Comparison of ENCODE assay signal across 10 cellular contexts in genomic region chr3:11764931-11765363, GRCh38.
DNase-seq lines count a peak whose midpoint lies in the region; ATAC-seq and TF ChIP-seq lines count a peak whose summit lies in the region.
"Had no signal": no experiment of that assay in that cellular context is flagged by ENCODE, and none has a peak within 500 bp of the region (broad histone marks: within the 10 kb centered on the region; RNA-seq: fewer than 3 reads in every experiment).

No MANE protein-coding gene starts in this region.

- no peak overlapping the region for H3K27ac Mint-ChIP-seq in Caco-2 (ENCODE audit: unreplicated experiment)

- H3K9me3 Mint-ChIP-seq in Caco-2 (ENCODE audit: unreplicated experiment): no peaks in the 10 kb centered on the region

- H3K27ac ChIP-seq in RWPE2 (ENCODE audit: poor library complexity, severe bottlenecking) (peak overlapping the region; percentile 52), epithelial cell of prostate (peak overlapping the region; percentile 82), SJCRH30 (no peak overlapping the region)
- H3K27ac ChIP-seq: BLaER1 treated with 17β-estradiol and CSF1 and Interleukin-3, amounts not matched to agents 10 nM and 100 nM had no signal

- H3K4me1 Mint-ChIP-seq in Caco-2 (ENCODE audit: low read depth, unreplicated experiment): peaks cover 6% of the 10 kb centered on the region

- peaks cover 2% of the 10 kb centered on the region for H3K36me3 Mint-ChIP-seq in Caco-2 (ENCODE audit: insufficient read depth, unreplicated experiment)

- no peaks in the 10 kb centered on the region for H3K27me3 Mint-ChIP-seq in Caco-2 (ENCODE audit: insufficient read depth, unreplicated experiment)

- CTCF ChIA-PET in Caco-2 (lab: Charles Lee): no interaction called here

- H3K36me3 ChIP-seq in RWPE2 (ENCODE audit: low read depth): no peaks in the 10 kb centered on the region
- H3K36me3 ChIP-seq in Caco-2 (ENCODE audit: control insufficient read depth, insufficient read depth, low read length): no peaks in the 10 kb centered on the region
- no peaks in the 10 kb centered on the region for H3K36me3 ChIP-seq in SJCRH30
- H3K36me3 ChIP-seq: BLaER1 treated with 17β-estradiol and CSF1 and Interleukin-3, amounts not matched to agents 10 nM and 100 nM had no signal

- POLR2A ChIA-PET in Caco-2 (lab: Charles Lee): no interaction called here

- no peaks in the 10 kb centered on the region for H3K27me3 ChIP-seq in RWPE2 (ENCODE audit: insufficient read depth, poor library complexity, severe bottlenecking)
- H3K27me3 ChIP-seq in Caco-2 (replicated peaks; ENCODE audit: control insufficient read depth, insufficient read depth, low read length): no peaks in the 10 kb centered on the region
- H3K27me3 ChIP-seq in SJCRH30: 0 out of 2 replicates have a peak, but pooled peaks cover 4% of the 10 kb centered on the region
- H3K27me3 ChIP-seq: BLaER1 treated with 17β-estradiol and CSF1 and Interleukin-3, amounts not matched to agents 10 nM and 100 nM had no signal

- H3K4me3 Mint-ChIP-seq in Caco-2 (ENCODE audit: unreplicated experiment): no peak overlapping the region

- peak; percentile 64 for DNase-seq in activated CD8-positive, alpha-beta memory T cell treated with anti-CD3 and anti-CD28 coated beads, Interleukin-2, amount 50 U/mL, for 48 hours
- DNase-seq in activated CD8-positive, alpha-beta memory T cell treated with anti-CD3 and anti-CD28 coated beads for 24 hours: no peak
- no peak for DNase-seq in RWPE2 (ENCODE audit: low spot score)
- DNase-seq in epithelial cell of prostate (ENCODE audit: low read depth, low spot score): peak; percentile 86
- DNase-seq in stimulated activated CD8-positive, alpha-beta memory T cell treated with anti-CD3 and anti-CD28 coated beads, Interleukin-4, amount 100 ng/mL, for 48 hours: peak; percentile 72
- DNase-seq in DMS79 treated with DMSO at 0.1 percent for 48 hours (lab: John Stamatoyannopoulos, UW): no peak
- no peak for DNase-seq in Caco-2
- DNase-seq in SJCRH30: no peak
- DNase-seq: NCI-H526 had no signal

- H3K4me1 ChIP-seq in RWPE2 (ENCODE audit: insufficient read depth, poor library complexity, severe bottlenecking): peaks cover 24% of the 10 kb centered on the region
- H3K4me1 ChIP-seq in Caco-2: no peaks in the 10 kb centered on the region
- H3K4me1 ChIP-seq in SJCRH30: 0 out of 2 replicates have a peak, but pooled peaks cover 4% of the 10 kb centered on the region

- TF ChIP-seq CTCF in RWPE2 (IDR thresholded peaks at IDR 0.05; ENCODE audit: poor library complexity, severe bottlenecking): no peak
- no peak for TF ChIP-seq CTCF in Caco-2 (IDR thresholded peaks at IDR 0.05; ENCODE audit: insufficient read depth in 1 of 2, low read depth in 1 of 2, low read length in 1 of 2, severe bottlenecking in 1 of 2, unreplicated experiment in 1 of 2)

- intact Hi-C loops in Caco-2 (cut with micrococcal nuclease; ENCODE audit: unreplicated experiment): no loop called here

- ATAC-seq in RWPE2 (ENCODE audit: low read depth): peak; percentile 87

- H3K4me3 ChIP-seq in RWPE2 (ENCODE audit: severe bottlenecking) (no peak overlapping the region), Caco-2 (ENCODE audit: low read depth, low read length) (no peak overlapping the region), SJCRH30 (no peak overlapping the region)
- H3K4me3 ChIP-seq: BLaER1 treated with 17β-estradiol and CSF1 and Interleukin-3, amounts not matched to agents 10 nM and 100 nM had no signal

- H3K9me3 ChIP-seq in RWPE2 (ENCODE audit: severe bottlenecking) (no peaks in the 10 kb centered on the region), Caco-2 (no peaks in the 10 kb centered on the region), SJCRH30 (replicated peaks) (no peaks in the 10 kb centered on the region)
- H3K9me3 ChIP-seq: BLaER1 treated with 17β-estradiol and CSF1 and Interleukin-3, amounts not matched to agents 10 nM and 100 nM had no signal

- BruUV-seq in Caco-2 (replicated peaks; lab: Mats Ljungman, UMichigan): no TSS peak

Comparison
In these comparisons a context has a peak if more than half of its experiments do, and no peak if none do; other contexts are left out.
1. DNase-seq: peak in activated CD8-positive, alpha-beta memory T cell treated with anti-CD3 and anti-CD28 coated beads, Interleukin-2, amount 50 U/mL, for 48 hours (single experiment), epithelial cell of prostate (single experiment) and stimulated activated CD8-positive, alpha-beta memory T cell treated with anti-CD3 and anti-CD28 coated beads, Interleukin-4, amount 100 ng/mL, for 48 hours (single experiment); none in activated CD8-positive, alpha-beta memory T cell treated with anti-CD3 and anti-CD28 coated beads for 24 hours (single experiment), RWPE2 (single experiment), DMS79 treated with DMSO at 0.1 percent for 48 hours (single experiment), Caco-2 (0 of 2) and SJCRH30 (0 of 2).